10 cellular contexts compared by ENCODE assay signal in the genomic region with DNA sequence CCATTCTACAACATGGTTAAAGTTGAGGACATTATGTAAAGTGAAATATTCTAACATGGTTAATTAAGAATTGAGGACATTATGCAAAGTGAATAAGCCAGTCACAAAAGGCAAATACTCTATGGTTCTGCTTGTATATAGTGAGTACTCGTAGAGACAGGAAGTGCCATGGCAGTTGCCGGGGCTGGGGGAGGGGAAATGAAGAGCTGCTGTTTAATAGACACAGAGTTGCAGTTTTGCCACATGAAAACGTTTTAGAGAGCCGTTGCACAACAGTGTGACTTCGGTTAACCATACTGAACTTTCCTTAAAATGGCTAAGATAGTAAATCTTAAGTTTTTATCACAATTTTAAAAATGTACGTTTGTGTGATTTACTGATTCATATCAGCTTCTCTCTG.
DNase-seq lines count a peak whose midpoint lies in the region; ATAC-seq and TF ChIP-seq lines count a peak whose summit lies in the region.
"Had no signal": no experiment of that assay in that cellular context is flagged by ENCODE, and none has a peak within 500 bp of the region (broad histone marks: within the 10 kb centered on the region; RNA-seq: fewer than 3 reads in every experiment).

No MANE protein-coding gene starts in this region.

- H3K27me3 ChIP-seq in Loucy (ENCODE audit: insufficient read depth, low read length, poor library complexity, severe bottlenecking) = no peaks in the 10 kb centered on the region

- no peaks in the 10 kb centered on the region for H3K9me3 ChIP-seq in Loucy (ENCODE audit: insufficient read depth, low read depth, low read length)

- no peaks in the 10 kb centered on the region for H3K36me3 ChIP-seq in Loucy (ENCODE audit: insufficient read depth, low read length)

- H3K27ac Mint-ChIP-seq in activated naive CD4-positive, alpha-beta T cell treated with anti-CD3 and anti-CD28 coated beads, Interleukin-2, amount 50 U/mL, for 72 hours = peak overlapping the region in 1 of 2 donors; percentile 88
- no peak overlapping the region for H3K27ac Mint-ChIP-seq in progenitor cell of endocrine pancreas

- peak overlapping the region; percentile 72 for H3K4me2 ChIP-seq in Loucy (ENCODE audit: low read depth, low read length, poor library complexity, severe bottlenecking)

- TF ChIP-seq CTCF in Loucy (conservative IDR thresholded peaks at IDR 0.05; ENCODE audit: low read length) (no peak), progenitor cell of endocrine pancreas (IDR thresholded peaks at IDR 0.05; ENCODE audit: unreplicated experiment) (no peak)

- no peak overlapping the region for H3K4me3 Mint-ChIP-seq in progenitor cell of endocrine pancreas (ENCODE audit: low read depth)

- no peaks in the 10 kb centered on the region for H3K9me2 ChIP-seq in Loucy (replicated peaks; ENCODE audit: low read depth, low read length)

- peak; percentile 29 to 65 for ATAC-seq in activated naive CD4-positive, alpha-beta T cell treated with anti-CD3 and anti-CD28 coated beads, Interleukin-2, amount 50 U/mL, for 72 hours
- ATAC-seq in HG03196 (IDR thresholded peaks at IDR 0.05; ENCODE audit: unreplicated experiment) (no peak), HG03571 (IDR thresholded peaks at IDR 0.05; ENCODE audit: unreplicated experiment) (no peak)
- ATAC-seq: esophagus mucosa had no signal

- H4K20me1 ChIP-seq in Loucy (ENCODE audit: insufficient read depth, low read length, poor library complexity, severe bottlenecking) = no peaks in the 10 kb centered on the region

- peaks cover 12% of the 10 kb centered on the region for H3K27me3 Mint-ChIP-seq in progenitor cell of endocrine pancreas

- DNase-seq in activated CD4-positive, CD25-positive, alpha-beta regulatory T cell treated with anti-CD3 and anti-CD28 coated beads, Interleukin-2, amount 50 U/mL, for 16 hours (ENCODE audit: low read depth, low spot score) = peak; percentile 10
- DNase-seq in activated naive CD4-positive, alpha-beta T cell treated with anti-CD3 and anti-CD28 coated beads, Interleukin-2, amount 50 U/mL, for 72 hours (ENCODE audit: low spot score in 2 of 2) = peak in 1 of 2 donors; percentile 22
- peak in 2 of 3 experiments; percentile 24 to 50 for DNase-seq in stimulated activated CD4-positive, alpha-beta T cell treated with anti-CD3 and anti-CD28 coated beads, TNF-alpha, amount 100 ng/mL, for 4 hours (ENCODE audit: low read depth in 3 of 3)
- DNase-seq in progenitor cell of endocrine pancreas (ENCODE audit: low spot score, unreplicated experiment) = no peak
- DNase-seq in 8988T = no peak

- peaks cover 23 to 26% of the 10 kb centered on the region in 2 donors for H3K9me3 Mint-ChIP-seq in activated naive CD4-positive, alpha-beta T cell treated with anti-CD3 and anti-CD28 coated beads, Interleukin-2, amount 50 U/mL, for 72 hours
- H3K9me3 Mint-ChIP-seq in progenitor cell of endocrine pancreas (ENCODE audit: low read depth) = no peaks in the 10 kb centered on the region

- no peaks in the 10 kb centered on the region for H3K79me2 ChIP-seq in Loucy (ENCODE audit: insufficient read depth, low read length)

- H3K9ac ChIP-seq in Loucy (ENCODE audit: low read depth, low read length, poor library complexity, severe bottlenecking) = peak overlapping the region; percentile 65

- H2AFZ ChIP-seq in Loucy (ENCODE audit: low read length) = no peak overlapping the region

- H3F3A ChIP-seq in Loucy (ENCODE audit: low read depth) = peaks cover 11% of the 10 kb centered on the region

- peaks cover 96% of the 10 kb centered on the region for H3K4me1 ChIP-seq in Loucy (ENCODE audit: insufficient read depth, low read length, poor library complexity, severe bottlenecking)

- peak overlapping the region; percentile 49 for H3K4me3 ChIP-seq in Loucy (ENCODE audit: low read length, poor library complexity, severe bottlenecking)
- H3K4me3 ChIP-seq: lung had no signal

- H3K4me1 Mint-ChIP-seq in progenitor cell of endocrine pancreas (ENCODE audit: low read depth) = peaks cover 4% of the 10 kb centered on the region

- H3K36me3 Mint-ChIP-seq in activated naive CD4-positive, alpha-beta T cell treated with anti-CD3 and anti-CD28 coated beads, Interleukin-2, amount 50 U/mL, for 72 hours = peaks cover 11 to 44% of the 10 kb centered on the region in 2 donors
- H3K36me3 Mint-ChIP-seq in progenitor cell of endocrine pancreas (ENCODE audit: insufficient read depth) = no peaks in the 10 kb centered on the region

Comparison
In these comparisons a context has a peak if more than half of its experiments do, and no peak if none do; other contexts are left out.
1. DNase-seq: peak in activated CD4-positive, CD25-positive, alpha-beta regulatory T cell treated with anti-CD3 and anti-CD28 coated beads, Interleukin-2, amount 50 U/mL, for 16 hours (single experiment) and stimulated activated CD4-positive, alpha-beta T cell treated with anti-CD3 and anti-CD28 coated beads, TNF-alpha, amount 100 ng/mL, for 4 hours (2 of 3); none in progenitor cell of endocrine pancreas (single experiment) and 8988T (single experiment).
2. ATAC-seq: peak in activated naive CD4-positive, alpha-beta T cell treated with anti-CD3 and anti-CD28 coated beads, Interleukin-2, amount 50 U/mL, for 72 hours (2 of 2); none in HG03196 (single experiment) and HG03571 (single experiment).